8 cellular contexts compared by ENCODE assay signal in the genomic region with DNA sequence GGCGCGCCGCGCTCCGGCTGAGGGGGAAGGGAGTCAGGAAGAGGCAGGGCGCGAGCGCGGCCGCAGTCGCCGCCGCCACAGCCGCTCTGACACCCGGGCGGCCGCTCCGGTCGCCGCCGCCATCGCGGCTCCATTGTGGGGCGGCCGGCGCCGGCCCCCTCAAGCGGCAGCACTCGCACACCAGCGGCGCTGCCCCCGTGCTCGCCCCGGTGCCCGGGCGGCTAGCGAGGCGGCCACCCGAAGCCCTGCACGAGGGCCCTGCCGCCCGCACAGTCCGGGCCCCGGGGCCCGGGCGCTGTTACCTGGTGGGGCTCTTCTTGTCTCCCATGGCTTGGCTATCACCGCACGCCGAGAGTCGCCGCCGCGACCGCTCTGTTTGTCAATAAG. TPM values are rescaled to one million over a fixed set of nuclear protein-coding genes. Genes with fewer than 3 reads are reported as not detected.
A peak's percentile ranks its signal among the peaks of the same experiment; 100 is the strongest.
DNase-seq lines count a peak whose midpoint lies in the region; ATAC-seq and TF ChIP-seq lines count a peak whose summit lies in the region.

No MANE protein-coding gene starts in this region.

- no peak for TF ChIP-seq POLR2A in gastroesophageal sphincter (IDR thresholded peaks at IDR 0.05)

- TF ChIP-seq EP300 in gastroesophageal sphincter (IDR thresholded peaks at IDR 0.05) = no peak

- ATAC-seq in GM18858 (IDR thresholded peaks at IDR 0.05; ENCODE audit: unreplicated experiment) = peak; percentile 22
- ATAC-seq in HG02759 (IDR thresholded peaks at IDR 0.05; ENCODE audit: unreplicated experiment) = peak; percentile 34
- ATAC-seq in gastroesophageal sphincter = peak; percentile 27

- no peaks in the 10 kb centered on the region for H3K27me3 ChIP-seq in SU-DHL-6 (ENCODE audit: low read length)
- no peaks in the 10 kb centered on the region for H3K27me3 ChIP-seq in gastroesophageal sphincter

- H3K4me3 ChIP-seq in SU-DHL-6 (ENCODE audit: insufficient read depth, low read length, poor library complexity, severe bottlenecking) (peak overlapping the region; percentile 90), gastroesophageal sphincter (peak overlapping the region; percentile 82 to 98), skeletal muscle cell (ENCODE audit: low read depth, low read length) (peak overlapping the region; percentile 76)

- no peak for DNase-seq in skeletal muscle cell (ENCODE audit: low read depth)
- no peak for DNase-seq in DMS153 treated with DMSO at 0.1 percent for 48 hours (lab: John Stamatoyannopoulos, UW; ENCODE audit: unreplicated experiment)
- DNase-seq in mucosa of gallbladder (ENCODE audit: low spot score) = no peak
- DNase-seq in NCI-H1417 (lab: John Stamatoyannopoulos, UW) = no peak

- peaks cover 7% of the 10 kb centered on the region; the same call in 1 of the 2 replicates for H3K36me3 ChIP-seq in SU-DHL-6 (ENCODE audit: low read length)
- peaks cover 0 to 14% of the 10 kb centered on the region in 2 donors for H3K36me3 ChIP-seq in gastroesophageal sphincter

- no peaks in the 10 kb centered on the region for H3K9me2 ChIP-seq in SU-DHL-6 (replicated peaks; ENCODE audit: insufficient read depth, low read length)

- WGBS in gastroesophageal sphincter (ENCODE audit: low coverage in 1 of 2), 2 donors = no CpG with 5 or more reads among the region's 54 CpGs

- peaks cover 3 to 56% (median 10%) of the 10 kb centered on the region in 3 donors for H3K4me1 ChIP-seq in gastroesophageal sphincter

- H2AFZ ChIP-seq in SU-DHL-6 (ENCODE audit: low read depth, low read length, severe bottlenecking) = peak overlapping the region; percentile 69

- no peaks in the 10 kb centered on the region for H3K9me3 ChIP-seq in SU-DHL-6 (ENCODE audit: insufficient read depth, low read length)
- H3K9me3 ChIP-seq in gastroesophageal sphincter = no peaks in the 10 kb centered on the region

- no peak for TF ChIP-seq CTCF in SU-DHL-6 (IDR thresholded peaks at IDR 0.05; ENCODE audit: insufficient read depth, low read length, poor library complexity, severe bottlenecking)
- no peak for TF ChIP-seq CTCF in gastroesophageal sphincter (IDR thresholded peaks at IDR 0.05)

- peak overlapping the region; percentile 78 for H3K27ac ChIP-seq in SU-DHL-6 (ENCODE audit: low read depth, low read length)
- peak overlapping the region; percentile 83 to 98 (median 94) for H3K27ac ChIP-seq in gastroesophageal sphincter

- H4K20me1 ChIP-seq in SU-DHL-6 (ENCODE audit: low read depth, low read length) = peaks cover 13% of the 10 kb centered on the region

- peaks cover 44% of the 10 kb centered on the region for H3K79me2 ChIP-seq in SU-DHL-6 (ENCODE audit: insufficient read depth, low read length)

- H3F3A ChIP-seq in SU-DHL-6 (ENCODE audit: insufficient read depth) = peaks cover 17% of the 10 kb centered on the region

- H3K4me2 ChIP-seq in SU-DHL-6 (ENCODE audit: low read depth, low read length, poor library complexity, severe bottlenecking) = peak overlapping the region; percentile 39

- H3K9ac ChIP-seq in SU-DHL-6 (ENCODE audit: low read length) = peak overlapping the region; percentile 85

RNA-seq across cellular contexts. Expression of gene YAF2, which starts 0.2 kb away (rescaled TPM):
- total RNA-seq in gastroesophageal sphincter (10 to 100 TPM; 16.5 to 42.3 (median 25.3) TPM), mucosa of gallbladder (23.8 TPM)
